19 cellular contexts compared by ENCODE assay signal in the genomic region with DNA sequence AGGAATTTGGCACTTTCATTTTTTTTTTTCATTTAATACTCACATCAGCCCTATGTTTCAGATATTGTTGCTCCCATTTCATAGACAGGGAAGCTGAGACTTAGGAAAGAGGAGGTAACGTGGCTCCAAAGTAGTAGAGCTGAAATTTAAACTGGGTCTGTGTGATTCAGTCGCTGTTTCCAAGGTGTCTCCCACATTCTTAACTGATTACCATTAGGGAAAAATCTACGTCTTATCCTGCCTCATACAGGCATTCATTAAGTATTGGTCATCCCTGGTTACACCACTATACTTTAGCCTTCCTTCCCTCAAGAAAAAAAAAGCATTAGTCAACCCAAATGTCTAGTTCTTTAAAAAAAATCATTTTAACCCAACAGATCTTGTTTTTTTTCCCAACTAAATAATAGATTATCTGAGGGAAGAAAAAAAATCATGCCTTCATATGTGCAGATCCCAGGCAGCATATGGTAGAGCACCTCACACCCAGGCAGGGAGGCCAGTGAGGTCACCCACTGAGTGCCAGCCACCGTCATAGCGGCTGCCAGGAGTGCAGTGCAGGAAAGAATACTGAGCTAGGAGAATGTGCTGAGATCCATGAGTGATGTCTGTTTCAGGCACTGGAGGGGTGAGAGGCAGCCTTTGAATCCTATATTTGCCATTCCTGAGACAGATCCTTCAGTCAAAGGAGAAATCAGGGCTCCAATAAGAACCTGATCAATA. TPM values are rescaled to one million over a fixed set of nuclear protein-coding genes. Genes with fewer than 3 reads are reported as not detected.
DNase-seq lines count a peak whose midpoint lies in the region; ATAC-seq and TF ChIP-seq lines count a peak whose summit lies in the region.
"Had no signal": no experiment of that assay in that cellular context is flagged by ENCODE, and none has a peak within 500 bp of the region (broad histone marks: within the 10 kb centered on the region; RNA-seq: fewer than 3 reads in every experiment).

No MANE protein-coding gene starts in this region.

- H3K4me2 ChIP-seq in HCT116 (ENCODE audit: low read length) = no peak overlapping the region
- H3K4me2 ChIP-seq: A549 had no signal

- H3K4me3 ChIP-seq in HCT116 (replicated peaks in 1 of 2; ENCODE audit: low read depth in 1 of 2, low read length in 2 of 2) (no peak overlapping the region), RWPE2 (ENCODE audit: severe bottlenecking) (no peak overlapping the region), foreskin fibroblast (ENCODE audit: low read depth in 1 of 2, low read length in 2 of 2) (no peak overlapping the region), right atrium auricular region (no peak overlapping the region)
- H3K4me3 ChIP-seq: A549, gastroesophageal sphincter, spleen, transverse colon had no signal

- H3K27ac ChIP-seq in HCT116 (ENCODE audit: low read depth, low read length) (no peak overlapping the region), RWPE2 (ENCODE audit: poor library complexity, severe bottlenecking) (peak overlapping the region; percentile 72), right atrium auricular region (no peak overlapping the region)
- H3K27ac ChIP-seq: A549, gastroesophageal sphincter, spleen, transverse colon, WERI-Rb-1 had no signal

- H3K27me3 ChIP-seq in HCT116 (ENCODE audit: insufficient read depth, low read length) (peaks cover 45% of the 10 kb centered on the region), RWPE2 (ENCODE audit: insufficient read depth, poor library complexity, severe bottlenecking) (no peaks in the 10 kb centered on the region), right atrium auricular region (no peaks in the 10 kb centered on the region)

- no peak overlapping the region for H2AFZ ChIP-seq in HCT116 (ENCODE audit: low read depth, low read length, poor library complexity, severe bottlenecking)

- intact Hi-C loops in HCT116 (cut with micrococcal nuclease) = loop anchor here (5.0 kb wide), 1 partner anchor 345 kb away; no protein-coding TSS in a partner anchor
- intact Hi-C loops in sciatic nerve (cut with DNase I) = no loop called here

- no peak for TF ChIP-seq POLR2A in HCT116 (IDR thresholded peaks at IDR 0.05; ENCODE audit: borderline replicate concordance, extremely low read depth, insufficient read depth, insufficient read length)

- TF ChIP-seq RAD21 in HCT116 (IDR thresholded peaks at IDR 0.05; ENCODE audit: low read depth) = no peak

- CTCF ChIA-PET in HCT116 (lab: Charles Lee) = interaction anchor here (1.0 to 4.1 kb wide), 4 partner anchors 30 to 41 kb away, joined by 3 to 13 read pairs (median 4); no protein-coding TSS in a partner anchor

- H3K4me1 ChIP-seq in HCT116 (ENCODE audit: control insufficient read depth in 1 of 2, insufficient read depth in 2 of 2, low read length in 2 of 2) (peaks cover 0 to 4% of the 10 kb centered on the region in 2 experiments; a peak in 1 of 4 replicates), RWPE2 (ENCODE audit: insufficient read depth, poor library complexity, severe bottlenecking) (peaks cover 10% of the 10 kb centered on the region), right atrium auricular region (peaks cover 0 to 12% of the 10 kb centered on the region in 2 donors)
- H3K4me1 ChIP-seq: A549, transverse colon had no signal

- BruUV-seq in HCT116 (replicated peaks; lab: Mats Ljungman, UMichigan) = no TSS peak

- no peak for TF ChIP-seq CTCF in HCT116 (IDR thresholded peaks at IDR 0.05 in 2 of 3, conservative IDR thresholded peaks at IDR 0.05 in 1 of 3; ENCODE audit: borderline replicate concordance in 1 of 3, insufficient read depth in 1 of 3, low read depth in 2 of 3, low read length in 2 of 3)
- TF ChIP-seq CTCF in RWPE2 (IDR thresholded peaks at IDR 0.05; ENCODE audit: poor library complexity, severe bottlenecking) = no peak
- no peak for TF ChIP-seq CTCF in foreskin fibroblast (IDR thresholded peaks at IDR 0.05; ENCODE audit: low read depth, low read length)
- no peak for TF ChIP-seq CTCF in right atrium auricular region (IDR thresholded peaks at IDR 0.05)

- no peak overlapping the region for H3K9ac ChIP-seq in HCT116 (ENCODE audit: low read length)

- in situ Hi-C loops in ACHN (cut with HindIII; ENCODE audit: low pct_ligation_motif_present, low pct_unique_long_range_greater_than_20kb, low sequenced_read_pairs) = loop anchor here (25.0 kb wide), 1 partner anchor 170 kb away; no protein-coding TSS in a partner anchor

- no peaks in the 10 kb centered on the region for H3K79me2 ChIP-seq in HCT116 (ENCODE audit: insufficient read depth, low read length)

- H3K36me3 ChIP-seq in HCT116 (ENCODE audit: control insufficient read depth in 1 of 2, insufficient read depth in 2 of 2, low read length in 2 of 2) = no peaks in the 10 kb centered on the region
- no peaks in the 10 kb centered on the region for H3K36me3 ChIP-seq in RWPE2 (ENCODE audit: low read depth)
- H3K36me3 ChIP-seq in right atrium auricular region = no peaks in the 10 kb centered on the region
- H3K36me3 ChIP-seq: gastroesophageal sphincter, spleen, transverse colon, WERI-Rb-1 had no signal

- peak; percentile 31 for DNase-seq in ACHN
- no peak for DNase-seq in HCT116 (ENCODE audit: low read depth, low spot score)
- DNase-seq in RWPE2 (ENCODE audit: low spot score) = no peak
- peak; percentile 39 to 77 for DNase-seq in foreskin fibroblast
- no peak for DNase-seq in T-helper 1 cell
- no peak for DNase-seq in sciatic nerve (ENCODE audit: low spot score)
- DNase-seq in right atrium auricular region (ENCODE audit: low spot score) = no peak
- DNase-seq: activated CD8-positive, alpha-beta memory T cell treated with anti-CD3 and anti-CD28 coated beads for 24 hours; GOT3; naive B cell; NCI-H82; spleen; transverse colon; WERI-Rb-1 had no signal

- POLR2A ChIA-PET in HCT116 (lab: Charles Lee) = no interaction called here

- H4K20me1 ChIP-seq in HCT116 (ENCODE audit: insufficient read depth) = no peaks in the 10 kb centered on the region

- ATAC-seq in HCT116 (no peak), RWPE2 (ENCODE audit: low read depth) (peak; percentile 89), GM21360 (IDR thresholded peaks at IDR 0.05; ENCODE audit: unreplicated experiment) (no peak), sciatic nerve (no peak)
- ATAC-seq: gastroesophageal sphincter had no signal

- no peaks in the 10 kb centered on the region for H3K9me2 ChIP-seq in HCT116 (ENCODE audit: insufficient read depth)

- no peaks in the 10 kb centered on the region for H3K9me3 ChIP-seq in HCT116 (ENCODE audit: control insufficient read depth in 1 of 2, insufficient read depth in 1 of 2, low read depth in 1 of 2, low read length in 2 of 2)
- no peaks in the 10 kb centered on the region for H3K9me3 ChIP-seq in RWPE2 (ENCODE audit: severe bottlenecking)
- no peaks in the 10 kb centered on the region for H3K9me3 ChIP-seq in right atrium auricular region
- H3K9me3 ChIP-seq: A549, gastroesophageal sphincter, spleen, transverse colon had no signal

- RAD21 ChIA-PET in HCT116 (lab: Charles Lee; ENCODE audit: low non-redundant PET in 1 of 2, low total read pairs in 2 of 2, uncharacterized antibody in 2 of 2, unreplicated experiment in 2 of 2) = no interaction called here

TF ChIP-seq in HCT116, 20 proteins besides CTCF, POLR2A, EP300 and RAD21:
- TF ChIP-seq FOSL1 (IDR thresholded peaks at IDR 0.05; ENCODE audit: low read depth) = 0 out of 2 replicates have a peak, but pooled peaks have one; percentile 18
- TF ChIP-seq, protein P1, sequence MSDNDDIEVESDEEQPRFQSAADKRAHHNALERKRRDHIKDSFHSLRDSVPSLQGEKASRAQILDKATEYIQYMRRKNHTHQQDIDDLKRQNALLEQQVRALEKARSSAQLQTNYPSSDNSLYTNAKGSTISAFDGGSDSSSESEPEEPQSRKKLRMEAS (IDR thresholded peaks at IDR 0.05) = no peak

RNA-seq across cellular contexts. Expression of a gene that starts 59.0 kb away (rescaled TPM):
- total RNA-seq in HCT116 (2021; ENCODE audit: unreplicated experiment) (not detected), sciatic nerve (3.6 TPM), right atrium auricular region (under 1 TPM in 1 of 2 donors, not detected in 1; 0.07 TPM)
- polyA plus RNA-seq in HCT116 (2012) = not detected in 2 replicates
- total RNA-seq: chondrocyte, lung microvascular endothelial cell had no signal
- polyA plus RNA-seq: A549, spleen had no signal

Comparison
In these comparisons a context has a peak if more than half of its experiments do, and no peak if none do; other contexts are left out.
1. DNase-seq: peak in ACHN (single experiment) and foreskin fibroblast (2 of 2); none in HCT116 (single experiment), RWPE2 (single experiment), T-helper 1 cell (0 of 5), sciatic nerve (single experiment) and right atrium auricular region (single experiment).